ENCODE assay signal across 13 cellular contexts in the genomic region with DNA sequence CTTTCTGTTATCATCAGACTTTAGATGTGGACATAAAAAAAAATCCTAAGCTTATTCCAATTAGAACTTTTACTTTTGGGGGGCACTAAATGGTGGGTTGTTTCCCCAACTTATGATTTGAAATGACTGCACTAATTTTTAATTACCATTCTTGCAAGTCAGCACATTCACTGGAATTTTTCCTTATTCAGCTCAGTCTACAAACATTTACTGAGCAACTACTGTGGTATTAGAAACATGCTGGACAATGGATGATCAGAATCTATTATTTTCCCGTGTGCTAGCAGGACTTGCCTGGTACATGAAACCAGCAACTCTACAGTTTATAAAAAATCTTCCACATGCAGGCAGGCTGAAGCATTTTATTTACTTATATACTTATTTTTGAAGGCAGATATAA.
DNase-seq lines count a peak whose midpoint lies in the region; ATAC-seq and TF ChIP-seq lines count a peak whose summit lies in the region.
"Had no signal": no experiment of that assay in that cellular context is flagged by ENCODE, and none has a peak within 500 bp of the region (broad histone marks: within the 10 kb centered on the region; RNA-seq: fewer than 3 reads in every experiment).

No MANE protein-coding gene starts in this region.

- POLR2A ChIA-PET in activated CD4-positive, alpha-beta T cell treated with anti-CD3 and anti-CD28 coated beads for 36 hours (lab: Charles Lee): interaction anchor here (0.6 to 1.0 kb wide), 3 partner anchors 8 to 273 kb away, joined by 3 to 4 read pairs (median 4); no protein-coding TSS in a partner anchor

- no peak for TF ChIP-seq POLR2A in ovary (IDR thresholded peaks at IDR 0.05)

- H3K4me1 ChIP-seq in ovary (ENCODE audit: insufficient read depth): peaks cover 4% of the 10 kb centered on the region

- H3K36me3 ChIP-seq in ovary: no peaks in the 10 kb centered on the region
- H3K36me3 ChIP-seq: tibial nerve had no signal

- H3K27ac ChIP-seq in ovary: no peak overlapping the region

- CTCF ChIA-PET in activated CD4-positive, alpha-beta T cell treated with anti-CD3 and anti-CD28 coated beads for 36 hours (lab: Charles Lee): no interaction called here

- H3K4me3 Mint-ChIP-seq in activated CD4-positive, alpha-beta T cell treated with anti-CD3 and anti-CD28 coated beads for 36 hours: no peak overlapping the region
- H3K4me3 Mint-ChIP-seq in HFFc6 (peak overlapping the region; percentile 88), chondrocyte (ENCODE audit: unreplicated experiment) (no peak overlapping the region), progenitor cell of endocrine pancreas (ENCODE audit: low read depth) (no peak overlapping the region)

- peaks cover 12% of the 10 kb centered on the region for H3K36me3 Mint-ChIP-seq in activated CD4-positive, alpha-beta T cell treated with anti-CD3 and anti-CD28 coated beads for 36 hours (ENCODE audit: low read depth)
- H3K36me3 Mint-ChIP-seq in HFFc6 (ENCODE audit: low read depth) (no peaks in the 10 kb centered on the region), chondrocyte (ENCODE audit: low read depth) (no peaks in the 10 kb centered on the region), progenitor cell of endocrine pancreas (ENCODE audit: insufficient read depth) (peaks cover 9% of the 10 kb centered on the region)

- H3K27me3 Mint-ChIP-seq in activated CD4-positive, alpha-beta T cell treated with anti-CD3 and anti-CD28 coated beads for 36 hours: no peaks in the 10 kb centered on the region
- H3K27me3 Mint-ChIP-seq in HFFc6 (ENCODE audit: insufficient read depth) (no peaks in the 10 kb centered on the region; the same call in 1 of the 2 replicates), chondrocyte (ENCODE audit: low read depth) (no peaks in the 10 kb centered on the region), progenitor cell of endocrine pancreas (no peaks in the 10 kb centered on the region)

- no peak for TF ChIP-seq CTCF in HFFc6 (IDR thresholded peaks at IDR 0.05)
- no peak for TF ChIP-seq CTCF in chondrocyte (IDR thresholded peaks at IDR 0.05)
- no peak for TF ChIP-seq CTCF in progenitor cell of endocrine pancreas (IDR thresholded peaks at IDR 0.05; ENCODE audit: unreplicated experiment)
- no peak for TF ChIP-seq CTCF in ovary (IDR thresholded peaks at IDR 0.05)

- no peak for TF ChIP-seq EP300 in ovary (IDR thresholded peaks at IDR 0.05)

- peaks cover 63% of the 10 kb centered on the region for H3K4me1 Mint-ChIP-seq in activated CD4-positive, alpha-beta T cell treated with anti-CD3 and anti-CD28 coated beads for 36 hours
- peaks cover 56% of the 10 kb centered on the region for H3K4me1 Mint-ChIP-seq in HFFc6 (ENCODE audit: low read depth)
- H3K4me1 Mint-ChIP-seq in chondrocyte (ENCODE audit: low read depth): peaks cover 82% of the 10 kb centered on the region
- peaks cover 43% of the 10 kb centered on the region for H3K4me1 Mint-ChIP-seq in progenitor cell of endocrine pancreas (ENCODE audit: low read depth)

- WGBS in ovary, 3 donors: 47 to 49% (median 47%) methylated on average over 1 of the region's 1 CpG

- intact Hi-C loops in activated CD4-positive, alpha-beta T cell treated with anti-CD3 and anti-CD28 coated beads for 36 hours (cut with DNase I, micrococcal nuclease): loop anchor here (1.0 to 10.0 kb wide), 7 partner anchors 50 to 765 kb away; no protein-coding TSS in a partner anchor
- intact Hi-C loops in posterior cingulate gyrus (cut with DNase I): loop anchor here (2.0 to 10.0 kb wide), 3 partner anchors 245 to 305 kb away; partner anchors contain the start of gene FOXP1
- intact Hi-C loops in ovary (cut with DNase I): loop anchor here in 2 of 4 donors (2.0 to 5.0 kb wide), 3 partner anchors 45 to 593 kb away; partner anchors contain the start of gene FOXP1 (in 1 of the 2)

- peak overlapping the region; percentile 81 for H3K27ac Mint-ChIP-seq in activated CD4-positive, alpha-beta T cell treated with anti-CD3 and anti-CD28 coated beads for 36 hours
- H3K27ac Mint-ChIP-seq in HFFc6: peak overlapping the region; percentile 97
- peak overlapping the region; percentile 79 for H3K27ac Mint-ChIP-seq in chondrocyte (ENCODE audit: unreplicated experiment)
- H3K27ac Mint-ChIP-seq in progenitor cell of endocrine pancreas: peak overlapping the region; percentile 73

- no peaks in the 10 kb centered on the region for H3K9me3 Mint-ChIP-seq in activated CD4-positive, alpha-beta T cell treated with anti-CD3 and anti-CD28 coated beads for 36 hours (ENCODE audit: low read depth)
- H3K9me3 Mint-ChIP-seq in HFFc6 (no peaks in the 10 kb centered on the region), chondrocyte (ENCODE audit: low read depth) (no peaks in the 10 kb centered on the region), progenitor cell of endocrine pancreas (ENCODE audit: low read depth) (no peaks in the 10 kb centered on the region)
- H3K9me3 Mint-ChIP-seq: activated naive CD4-positive, alpha-beta T cell treated with anti-CD3 and anti-CD28 coated beads, Interleukin-2, amount 50 U/mL, for 72 hours had no signal

- DNase-seq in activated CD4-positive, alpha-beta T cell treated with anti-CD3 and anti-CD28 coated beads for 36 hours: no peak
- DNase-seq in activated CD4-positive, alpha-beta T cell treated with anti-CD3 and anti-CD28 coated beads for 48 hours: no peak
- DNase-seq in HFFc6: peak; percentile 38
- DNase-seq in chondrocyte (ENCODE audit: low spot score): no peak
- no peak for DNase-seq in progenitor cell of endocrine pancreas (ENCODE audit: low spot score, unreplicated experiment)
- no peak for DNase-seq in posterior cingulate gyrus
- no peak for DNase-seq in ovary
- DNase-seq: 8988T, COR-L47, SHP77 treated with DMSO at 0.1 percent for 48 hours had no signal

- H3K4me3 ChIP-seq in ovary: no peak overlapping the region

- H3K27me3 ChIP-seq in ovary: no peaks in the 10 kb centered on the region
- H3K27me3 ChIP-seq: tibial nerve had no signal

- H3K9me3 ChIP-seq in ovary: no peaks in the 10 kb centered on the region
- H3K9me3 ChIP-seq: tibial nerve had no signal

- no peak for ATAC-seq in activated CD4-positive, alpha-beta T cell treated with anti-CD3 and anti-CD28 coated beads for 36 hours
- ATAC-seq in HG03097 (IDR thresholded peaks at IDR 0.05; ENCODE audit: low FRiP score, unreplicated experiment): no peak
